ENCODE assay signal across 11 cellular contexts in genomic region chr12:51247523-51248206, GRCh38. TPM values are rescaled to one million over a fixed set of nuclear protein-coding genes. Genes with fewer than 3 reads are reported as not detected.
DNase-seq lines count a peak whose midpoint lies in the region; ATAC-seq and TF ChIP-seq lines count a peak whose summit lies in the region.
"Had no signal": no experiment of that assay in that cellular context is flagged by ENCODE, and none has a peak within 500 bp of the region (broad histone marks: within the 10 kb centered on the region; RNA-seq: fewer than 3 reads in every experiment).

No MANE protein-coding gene starts in this region.

- no peak overlapping the region for H4K8ac ChIP-seq in mesendoderm (ENCODE audit: low read depth, low read length)

- H3K4ac ChIP-seq in mesendoderm (ENCODE audit: low read depth, low read length), result no peak overlapping the region

- intact Hi-C loops in activated T-helper 1 cell treated with anti-CD3 and anti-CD28 coated beads, Interleukin-12 subunit alpha, Interleukin-12 subunit beta, Interleukin-2, Interleukin-4 antibody, amounts not matched to agents 30 ng/mL and 10 ng/mL and 1 ng/mL, durations not matched to agents 14 hours and 24 hours and 36 hours (cut with micrococcal nuclease), result loop anchor here (2.0 kb wide), 1 partner anchor 23 kb away; the partner anchor contains the start of gene SMAGP

- H3K4me3 ChIP-seq in CD4-positive, CD25-positive, alpha-beta regulatory T cell (ENCODE audit: low read depth, low read length), result no peak overlapping the region
- no peak overlapping the region for H3K4me3 ChIP-seq in HUES6 (ENCODE audit: low read depth, low read length)
- H3K4me3 ChIP-seq in mesendoderm (ENCODE audit: low read length), result no peak overlapping the region

- H3K23ac ChIP-seq in mesendoderm (ENCODE audit: low read length), result no peak overlapping the region

- no peak for ATAC-seq in CD4-positive, CD25-positive, alpha-beta regulatory T cell (ENCODE audit: low read depth in 2 of 2)
- ATAC-seq in GM21390 (IDR thresholded peaks at IDR 0.05; ENCODE audit: unreplicated experiment) (no peak), GM21367 (IDR thresholded peaks at IDR 0.05; ENCODE audit: unreplicated experiment) (no peak)

- H3K56ac ChIP-seq in mesendoderm (ENCODE audit: low read length), result peak overlapping the region; percentile 60

- no peak overlapping the region for H3K9ac ChIP-seq in HUES6 (ENCODE audit: low read length)
- peak overlapping the region; percentile 21 for H3K9ac ChIP-seq in mesendoderm (ENCODE audit: low read length)

- H2BK120ac ChIP-seq in mesendoderm (ENCODE audit: low read depth, low read length), result no peak overlapping the region

- H3K4me2 ChIP-seq in mesendoderm (ENCODE audit: low read length), result no peak overlapping the region

- no peak overlapping the region for H3K18ac ChIP-seq in mesendoderm (ENCODE audit: low read length)

- no peaks in the 10 kb centered on the region for H3K79me2 ChIP-seq in mesendoderm (ENCODE audit: control insufficient read depth, insufficient read depth, low read length)

- no peaks in the 10 kb centered on the region for H3K79me1 ChIP-seq in mesendoderm (ENCODE audit: low read length)

- no peaks in the 10 kb centered on the region for H3K27me3 Mint-ChIP-seq in CD4-positive, CD25-positive, alpha-beta regulatory T cell
- no peaks in the 10 kb centered on the region for H3K27me3 Mint-ChIP-seq in activated T-helper 1 cell treated with anti-CD3 and anti-CD28 coated beads, Interleukin-12 subunit alpha, Interleukin-12 subunit beta, Interleukin-2, Interleukin-4 antibody, amounts not matched to agents 30 ng/mL and 10 ng/mL and 1 ng/mL, durations not matched to agents 14 hours and 24 hours and 36 hours (ENCODE audit: insufficient read depth)
- H3K27me3 Mint-ChIP-seq in type B pancreatic cell, result no peaks in the 10 kb centered on the region

- peak overlapping the region; percentile 76 to 94 (median 92) for H3K27ac Mint-ChIP-seq in CD4-positive, CD25-positive, alpha-beta regulatory T cell
- H3K27ac Mint-ChIP-seq in activated T-helper 1 cell treated with anti-CD3 and anti-CD28 coated beads, Interleukin-12 subunit alpha, Interleukin-12 subunit beta, Interleukin-2, Interleukin-4 antibody, amounts not matched to agents 30 ng/mL and 10 ng/mL and 1 ng/mL, durations not matched to agents 14 hours and 24 hours and 36 hours, result peak overlapping the region; percentile 36
- no peak overlapping the region for H3K27ac Mint-ChIP-seq in type B pancreatic cell

- H3K27me3 ChIP-seq in CD4-positive, CD25-positive, alpha-beta regulatory T cell (ENCODE audit: control insufficient read depth, insufficient read depth, low read length), result no peaks in the 10 kb centered on the region
- no peaks in the 10 kb centered on the region for H3K27me3 ChIP-seq in HUES6 (ENCODE audit: control insufficient read depth, insufficient read depth, low read length)
- H3K27me3 ChIP-seq in mesendoderm (ENCODE audit: insufficient read depth, low read length, poor library complexity), result no peaks in the 10 kb centered on the region

- H3K4me1 ChIP-seq in CD4-positive, CD25-positive, alpha-beta regulatory T cell (ENCODE audit: control insufficient read depth, insufficient read depth, low read length, poor library complexity, severe bottlenecking), result peaks cover 27% of the 10 kb centered on the region
- H3K4me1 ChIP-seq in HUES6 (ENCODE audit: control insufficient read depth, insufficient read depth, low read length) (peaks cover 28% of the 10 kb centered on the region), mesendoderm (ENCODE audit: control insufficient read depth, low read depth, low read length) (peaks cover 6% of the 10 kb centered on the region)
- H3K4me1 ChIP-seq: Caco-2 had no signal

- no peaks in the 10 kb centered on the region for H3K9me3 ChIP-seq in CD4-positive, CD25-positive, alpha-beta regulatory T cell (ENCODE audit: control insufficient read depth in 2 of 2, low read length in 2 of 2)
- no peaks in the 10 kb centered on the region for H3K9me3 ChIP-seq in HUES6 (ENCODE audit: control insufficient read depth, insufficient read depth, low read depth, low read length)
- H3K9me3 ChIP-seq: Caco-2 had no signal

- no peak overlapping the region for H2BK5ac ChIP-seq in mesendoderm (ENCODE audit: low read length)

- no CpG with 5 or more reads among the region's 14 CpGs for WGBS in mesendoderm (ENCODE audit: extremely low coverage, insufficient coverage, low lambda C conversion rate)

- peaks cover 22% of the 10 kb centered on the region for H3K36me3 ChIP-seq in CD4-positive, CD25-positive, alpha-beta regulatory T cell (ENCODE audit: control insufficient read depth, insufficient read depth, low read length)
- H3K36me3 ChIP-seq in HUES6 (ENCODE audit: control insufficient read depth, insufficient read depth, low read length) (peaks cover 21% of the 10 kb centered on the region), mesendoderm (ENCODE audit: control insufficient read depth, insufficient read depth, low read length) (peaks cover 2% of the 10 kb centered on the region)

- peak overlapping the region in 2 of 4 donors; percentile 25 to 50 for H3K4me3 Mint-ChIP-seq in CD4-positive, CD25-positive, alpha-beta regulatory T cell
- H3K4me3 Mint-ChIP-seq in activated T-helper 1 cell treated with anti-CD3 and anti-CD28 coated beads, Interleukin-12 subunit alpha, Interleukin-12 subunit beta, Interleukin-2, Interleukin-4 antibody, amounts not matched to agents 30 ng/mL and 10 ng/mL and 1 ng/mL, durations not matched to agents 14 hours and 24 hours and 36 hours, result no peak overlapping the region
- H3K4me3 Mint-ChIP-seq in type B pancreatic cell, result no peak overlapping the region

- no peak overlapping the region for H4K5ac ChIP-seq in mesendoderm (ENCODE audit: low read length)

- no peak for TF ChIP-seq CTCF in type B pancreatic cell (conservative IDR thresholded peaks at IDR 0.05)

- H2AK5ac ChIP-seq in mesendoderm (ENCODE audit: low read length), result no peak overlapping the region

- no peaks in the 10 kb centered on the region for H3K9me3 Mint-ChIP-seq in CD4-positive, CD25-positive, alpha-beta regulatory T cell
- no peaks in the 10 kb centered on the region for H3K9me3 Mint-ChIP-seq in activated T-helper 1 cell treated with anti-CD3 and anti-CD28 coated beads, Interleukin-12 subunit alpha, Interleukin-12 subunit beta, Interleukin-2, Interleukin-4 antibody, amounts not matched to agents 30 ng/mL and 10 ng/mL and 1 ng/mL, durations not matched to agents 14 hours and 24 hours and 36 hours
- H3K9me3 Mint-ChIP-seq in type B pancreatic cell, result no peaks in the 10 kb centered on the region

- H3K27ac ChIP-seq in CD4-positive, CD25-positive, alpha-beta regulatory T cell (ENCODE audit: insufficient read depth, low read length, poor library complexity, severe bottlenecking), result peak overlapping the region; percentile 75
- H3K27ac ChIP-seq in HUES6 (ENCODE audit: low read depth, low read length) (0 out of 2 replicates have a peak overlapping the region, but pooled peaks have one; percentile 15), mesendoderm (ENCODE audit: low read depth, low read length) (peak overlapping the region; percentile 40)

- peaks cover 15 to 58% (median 40%) of the 10 kb centered on the region in 4 donors for H3K4me1 Mint-ChIP-seq in CD4-positive, CD25-positive, alpha-beta regulatory T cell
- peaks cover 55% of the 10 kb centered on the region for H3K4me1 Mint-ChIP-seq in activated T-helper 1 cell treated with anti-CD3 and anti-CD28 coated beads, Interleukin-12 subunit alpha, Interleukin-12 subunit beta, Interleukin-2, Interleukin-4 antibody, amounts not matched to agents 30 ng/mL and 10 ng/mL and 1 ng/mL, durations not matched to agents 14 hours and 24 hours and 36 hours (ENCODE audit: low read depth)
- H3K4me1 Mint-ChIP-seq in type B pancreatic cell (ENCODE audit: unreplicated experiment), result peaks cover 18% of the 10 kb centered on the region

- peaks cover 30% of the 10 kb centered on the region for H3K36me3 Mint-ChIP-seq in CD4-positive, CD25-positive, alpha-beta regulatory T cell
- H3K36me3 Mint-ChIP-seq in activated T-helper 1 cell treated with anti-CD3 and anti-CD28 coated beads, Interleukin-12 subunit alpha, Interleukin-12 subunit beta, Interleukin-2, Interleukin-4 antibody, amounts not matched to agents 30 ng/mL and 10 ng/mL and 1 ng/mL, durations not matched to agents 14 hours and 24 hours and 36 hours (ENCODE audit: low read depth), result peaks cover 25% of the 10 kb centered on the region
- H3K36me3 Mint-ChIP-seq in type B pancreatic cell, result peaks cover 16% of the 10 kb centered on the region

- no peak for DNase-seq in CD4-positive, CD25-positive, alpha-beta regulatory T cell
- DNase-seq in activated T-helper 1 cell treated with anti-CD3 and anti-CD28 coated beads, Interleukin-12 subunit alpha, Interleukin-12 subunit beta, Interleukin-2, Interleukin-4 antibody, amounts not matched to agents 30 ng/mL and 10 ng/mL and 1 ng/mL, durations not matched to agents 14 hours and 24 hours and 36 hours (ENCODE audit: low spot score), result no peak
- no peak for DNase-seq in mesendoderm
- no peak for DNase-seq in HT-29 (ENCODE audit: low spot score)
- DNase-seq in type B pancreatic cell (ENCODE audit: extremely low spot score, unreplicated experiment), result no peak
- DNase-seq: Caco-2, cerebellar nuclear complex, MV-4-11 had no signal

- no peak overlapping the region for H2BK15ac ChIP-seq in mesendoderm (replicated peaks; ENCODE audit: low read depth)

RNA-seq across cellular contexts. Expression of gene DAZAP2, which starts 9.0 kb away (rescaled TPM):
- 338 TPM for total RNA-seq in CD4-positive, CD25-positive, alpha-beta regulatory T cell
- polyA plus RNA-seq in CD4-positive, CD25-positive, alpha-beta regulatory T cell, result 1,000 to 10,000 TPM; 1,508 to 1,956 (median 1,583) TPM
- total RNA-seq in activated T-helper 1 cell treated with anti-CD3 and anti-CD28 coated beads, Interleukin-12 subunit alpha, Interleukin-12 subunit beta, Interleukin-2, Interleukin-4 antibody, amounts not matched to agents 30 ng/mL and 10 ng/mL and 1 ng/mL, durations not matched to agents 14 hours and 24 hours and 36 hours, result 163 and 169 TPM in 2 replicates
- polyA plus RNA-seq in mesendoderm (2013, experiment 1 of 2), result 35.9 TPM
- 34.9 TPM for polyA plus RNA-seq in mesendoderm (2013, experiment 2 of 2)
- 174 and 187 TPM in 2 replicates for total RNA-seq in HT-29 (2014; rRNA removed; shearing (Covaris generic))
- 89.0 and 149 TPM in 2 replicates for total RNA-seq in type B pancreatic cell (ENCODE audit: low replicate concordance)

RNA-seq across cellular contexts. Expression of gene SMAGP, which starts 22.6 kb away (rescaled TPM):
- total RNA-seq in CD4-positive, CD25-positive, alpha-beta regulatory T cell, result 3.4 TPM
- 10 to 100 TPM in 2 of 4 donors, 1 to 10 TPM in 2; 5.7 to 13.5 (median 8.7) TPM for polyA plus RNA-seq in CD4-positive, CD25-positive, alpha-beta regulatory T cell
- 0.16 TPM in 1 of 2 replicates, not detected in the other for total RNA-seq in activated T-helper 1 cell treated with anti-CD3 and anti-CD28 coated beads, Interleukin-12 subunit alpha, Interleukin-12 subunit beta, Interleukin-2, Interleukin-4 antibody, amounts not matched to agents 30 ng/mL and 10 ng/mL and 1 ng/mL, durations not matched to agents 14 hours and 24 hours and 36 hours
- 17.0 TPM for polyA plus RNA-seq in mesendoderm (2013, experiment 1 of 2)
- 17.0 TPM for polyA plus RNA-seq in mesendoderm (2013, experiment 2 of 2)
- 93.2 and 125 TPM in 2 replicates for total RNA-seq in HT-29 (2014; rRNA removed; shearing (Covaris generic))
- 35.5 and 80.7 TPM in 2 replicates for total RNA-seq in type B pancreatic cell (ENCODE audit: low replicate concordance)

RNA-seq across cellular contexts. Expression of gene POU6F1, which starts 29.8 kb away (rescaled TPM):
- total RNA-seq in CD4-positive, CD25-positive, alpha-beta regulatory T cell, result 25.1 TPM
- 1 to 10 TPM in 3 of 4 donors, under 1 TPM in 1; 0.74 to 2.7 (median 2.4) TPM for polyA plus RNA-seq in CD4-positive, CD25-positive, alpha-beta regulatory T cell
- total RNA-seq in activated T-helper 1 cell treated with anti-CD3 and anti-CD28 coated beads, Interleukin-12 subunit alpha, Interleukin-12 subunit beta, Interleukin-2, Interleukin-4 antibody, amounts not matched to agents 30 ng/mL and 10 ng/mL and 1 ng/mL, durations not matched to agents 14 hours and 24 hours and 36 hours, result 5.2 and 6.7 TPM in 2 replicates
- 3.9 TPM for polyA plus RNA-seq in mesendoderm (2013, experiment 1 of 2)
- 4.5 TPM for polyA plus RNA-seq in mesendoderm (2013, experiment 2 of 2)
- total RNA-seq in HT-29 (2014; rRNA removed; shearing (Covaris generic)), result 0.05 TPM in 1 of 2 replicates, not detected in the other
- 5.6 and 6.6 TPM in 2 replicates for total RNA-seq in type B pancreatic cell (ENCODE audit: low replicate concordance)

Comparison
In these comparisons a context has a peak if more than half of its experiments do, and no peak if none do; other contexts are left out.
1. H3K27ac ChIP-seq: peak in every context shown above with its lines; median percentile 75 in CD4-positive, CD25-positive, alpha-beta regulatory T cell; 40 in mesendoderm; 15 in HUES6.